ENCODE assay signal across 26 cellular contexts in genomic region chr5:107576155-107576554, GRCh38.
"Had no signal": no experiment of that assay in that cellular context is flagged by ENCODE, and none has a peak within 500 bp of the region (broad histone marks: within the 10 kb centered on the region; RNA-seq: fewer than 3 reads in every experiment).

No MANE protein-coding gene starts in this region.

- H3K9me3 ChIP-seq: esophagus muscularis mucosa, gastrocnemius medialis, sigmoid colon, thyroid gland, upper lobe of right lung had no signal

- H3K27ac ChIP-seq: esophagus muscularis mucosa, gastrocnemius medialis, sigmoid colon, thyroid gland, upper lobe of right lung, VCaP had no signal

- DNase-seq: activated CD4-positive, alpha-beta T cell treated with anti-CD3 and anti-CD28 coated beads, Interleukin-2, amount 50 U/mL, for 1 hour; activated CD4-positive, CD25-positive, alpha-beta regulatory T cell treated with anti-CD3 and anti-CD28 coated beads, Interleukin-2, amount 50 U/mL, for 72 hours; activated CD8-positive, alpha-beta T cell treated with anti-CD3 and anti-CD28 coated beads, Interleukin-2, amount 10 ng/mL, durations not matched to agents 7 days and 5 days; activated gamma-delta T cell; aorta; caudate nucleus; effector memory CD4-positive, alpha-beta T cell; gastrocnemius medialis; hippocampal formation; left cardiac atrium; mesendoderm; naive B cell; occipital lobe; posterior cingulate gyrus; sigmoid colon; stimulated activated CD4-positive, alpha-beta T cell treated with anti-CD3 and anti-CD28 coated beads, Interleukin-2, amount 100 ng/mL, for 48 hours; stimulated activated CD8-positive, alpha-beta memory T cell treated with anti-CD3 and anti-CD28 coated beads, Interleukin-4, amount 100 ng/mL, for 48 hours; stimulated activated naive B cell treated with anti-CD40 and anti-IgM and Interleukin-4, amounts not matched to agents 10 μg/mL and 1 μg/mL and 100 μg/mL, for 72 hours; thyroid gland; upper lobe of right lung had no signal

- H3K27me3 ChIP-seq: esophagus muscularis mucosa, gastrocnemius medialis, sigmoid colon, thyroid gland, upper lobe of right lung had no signal

- H3K36me3 ChIP-seq: esophagus muscularis mucosa, gastrocnemius medialis, sigmoid colon, thyroid gland, upper lobe of right lung had no signal

- H3K27ac Mint-ChIP-seq: activated CD8-positive, alpha-beta T cell treated with anti-CD3 and anti-CD28 coated beads, Interleukin-2, amount 10 ng/mL, durations not matched to agents 7 days and 5 days; activated naive CD4-positive, alpha-beta T cell treated with anti-CD3 and anti-CD28 coated beads, Interleukin-2, amount 50 U/mL, for 24 hours; activated T-helper 1 cell treated with anti-CD3 and anti-CD28 coated beads, Interleukin-12 subunit alpha, Interleukin-12 subunit beta, Interleukin-2, Interleukin-4 antibody, amounts not matched to agents 30 ng/mL and 10 ng/mL and 1 ng/mL, durations not matched to agents 14 hours and 24 hours and 36 hours; naive B cell; stimulated activated naive B cell treated with anti-CD40 and anti-IgM and Interleukin-4, amounts not matched to agents 10 μg/mL and 1 μg/mL and 100 μg/mL, for 72 hours had no signal

- ATAC-seq: activated CD8-positive, alpha-beta T cell treated with anti-CD3 and anti-CD28 coated beads, Interleukin-2, amount 10 ng/mL, durations not matched to agents 7 days and 5 days; gastrocnemius medialis; left cardiac atrium; stimulated activated naive B cell treated with anti-CD40 and anti-IgM and Interleukin-4, amounts not matched to agents 10 μg/mL and 1 μg/mL and 100 μg/mL, for 72 hours; upper lobe of right lung had no signal

- H3K9me3 Mint-ChIP-seq: activated naive CD4-positive, alpha-beta T cell treated with anti-CD3 and anti-CD28 coated beads, Interleukin-2, amount 50 U/mL, for 24 hours; activated T-helper 1 cell treated with anti-CD3 and anti-CD28 coated beads, Interleukin-12 subunit alpha, Interleukin-12 subunit beta, Interleukin-2, Interleukin-4 antibody, amounts not matched to agents 30 ng/mL and 10 ng/mL and 1 ng/mL, durations not matched to agents 14 hours and 24 hours and 36 hours; brain; naive B cell; stimulated activated naive B cell treated with anti-CD40 and anti-IgM and Interleukin-4, amounts not matched to agents 10 μg/mL and 1 μg/mL and 100 μg/mL, for 72 hours had no signal

- FAIRE-seq: islet of Langerhans had no signal

- H3K4me3 ChIP-seq: esophagus muscularis mucosa, gastrocnemius medialis, sigmoid colon, thyroid gland, upper lobe of right lung had no signal

- H3K36me3 Mint-ChIP-seq: activated naive CD4-positive, alpha-beta T cell treated with anti-CD3 and anti-CD28 coated beads, Interleukin-2, amount 50 U/mL, for 24 hours; brain; naive B cell; stimulated activated naive B cell treated with anti-CD40 and anti-IgM and Interleukin-4, amounts not matched to agents 10 μg/mL and 1 μg/mL and 100 μg/mL, for 72 hours had no signal

- H3K4me3 Mint-ChIP-seq: activated CD8-positive, alpha-beta T cell treated with anti-CD3 and anti-CD28 coated beads, Interleukin-2, amount 10 ng/mL, durations not matched to agents 7 days and 5 days; activated naive CD4-positive, alpha-beta T cell treated with anti-CD3 and anti-CD28 coated beads, Interleukin-2, amount 50 U/mL, for 24 hours; activated T-helper 1 cell treated with anti-CD3 and anti-CD28 coated beads, Interleukin-12 subunit alpha, Interleukin-12 subunit beta, Interleukin-2, Interleukin-4 antibody, amounts not matched to agents 30 ng/mL and 10 ng/mL and 1 ng/mL, durations not matched to agents 14 hours and 24 hours and 36 hours; brain; naive B cell; stimulated activated naive B cell treated with anti-CD40 and anti-IgM and Interleukin-4, amounts not matched to agents 10 μg/mL and 1 μg/mL and 100 μg/mL, for 72 hours had no signal
